24 cellular contexts compared by ENCODE assay signal in genomic region chr10:25552283-25552919, GRCh38.
"Had no signal": no experiment of that assay in that cellular context is flagged by ENCODE, and none has a peak within 500 bp of the region (broad histone marks: within the 10 kb centered on the region; RNA-seq: fewer than 3 reads in every experiment).

No MANE protein-coding gene starts in this region.

- H3K4me3 Mint-ChIP-seq: activated naive CD8-positive, alpha-beta T cell; central memory CD8-positive, alpha-beta T cell; dendritic cell treated with granulocyte-macrophage colony-stimulating factor and Interleukin-4, amounts not matched to agents 40 ng/mL and 50 ng/mL, for 4 days; memory B cell; naive thymus-derived CD8-positive, alpha-beta T cell; stimulated activated naive B cell treated with anti-CD40 and anti-IgM and Interleukin-4, amounts not matched to agents 10 μg/mL and 1 μg/mL and 100 μg/mL, for 72 hours had no signal

- H3K36me3 Mint-ChIP-seq: activated naive CD8-positive, alpha-beta T cell; memory B cell; naive thymus-derived CD8-positive, alpha-beta T cell; stimulated activated naive B cell treated with anti-CD40 and anti-IgM and Interleukin-4, amounts not matched to agents 10 μg/mL and 1 μg/mL and 100 μg/mL, for 72 hours had no signal

- H3K27me3 Mint-ChIP-seq: central memory CD8-positive, alpha-beta T cell; dendritic cell treated with granulocyte-macrophage colony-stimulating factor and Interleukin-4, amounts not matched to agents 40 ng/mL and 50 ng/mL, for 4 days had no signal

- ATAC-seq: activated CD4-positive, CD25-positive, alpha-beta regulatory T cell treated with anti-CD3 and anti-CD28 coated beads, Interleukin-2, amount 50 U/mL, for 24 hours; naive thymus-derived CD8-positive, alpha-beta T cell; stimulated activated naive B cell treated with anti-CD40 and anti-IgM and Interleukin-4, amounts not matched to agents 10 μg/mL and 1 μg/mL and 100 μg/mL, for 72 hours; upper lobe of right lung had no signal

- H3K4me1 Mint-ChIP-seq: central memory CD8-positive, alpha-beta T cell; memory B cell; naive thymus-derived CD8-positive, alpha-beta T cell; stimulated activated naive B cell treated with anti-CD40 and anti-IgM and Interleukin-4, amounts not matched to agents 10 μg/mL and 1 μg/mL and 100 μg/mL, for 72 hours had no signal

- DNase-seq: activated CD4-positive, alpha-beta T cell treated with anti-CD3 and anti-CD28 coated beads for 48 hours; activated CD4-positive, alpha-beta T cell treated with anti-CD3 and anti-CD28 coated beads, Interleukin-2, amount 50 U/mL, for 48 hours; activated CD8-positive, alpha-beta memory T cell treated with anti-CD3 and anti-CD28 coated beads for 24 hours; activated effector memory CD4-positive, alpha-beta T cell treated with Interleukin-2 at 50 U/mL for 16 hours; activated naive CD4-positive, alpha-beta T cell treated with Interleukin-2 at 50 U/mL for 16 hours; hippocampal formation; kidney; naive thymus-derived CD8-positive, alpha-beta T cell; retina; sigmoid colon; stimulated activated CD4-positive, alpha-beta T cell treated with anti-CD3 and anti-CD28 coated beads, Interleukin-15, amount 100 ng/mL, for 24 hours; stimulated activated CD4-positive, alpha-beta T cell treated with anti-CD3 and anti-CD28 coated beads, Interleukin-2, amount 100 ng/mL, for 24 hours; stimulated activated naive B cell treated with anti-CD40 and anti-IgM and Interleukin-4, amounts not matched to agents 10 μg/mL and 1 μg/mL and 100 μg/mL, for 72 hours; tibial artery; upper lobe of right lung; WERI-Rb-1 had no signal

- H3K9me3 ChIP-seq: ascending aorta, breast epithelium, sigmoid colon, suprapubic skin, tibial artery, upper lobe of right lung had no signal

- H3K27ac ChIP-seq: ascending aorta, breast epithelium, sigmoid colon, suprapubic skin, tibial artery, upper lobe of right lung, WERI-Rb-1 had no signal

- H3K27ac Mint-ChIP-seq: activated naive CD8-positive, alpha-beta T cell; dendritic cell treated with granulocyte-macrophage colony-stimulating factor and Interleukin-4, amounts not matched to agents 40 ng/mL and 50 ng/mL, for 4 days; memory B cell; naive thymus-derived CD8-positive, alpha-beta T cell; stimulated activated naive B cell treated with anti-CD40 and anti-IgM and Interleukin-4, amounts not matched to agents 10 μg/mL and 1 μg/mL and 100 μg/mL, for 72 hours had no signal

- H3K36me3 ChIP-seq: ascending aorta, breast epithelium, sigmoid colon, suprapubic skin, tibial artery, upper lobe of right lung, WERI-Rb-1 had no signal

- H3K27me3 ChIP-seq: ascending aorta, breast epithelium, sigmoid colon, suprapubic skin, tibial artery, upper lobe of right lung had no signal

- H3K4me3 ChIP-seq: ascending aorta, breast epithelium, sigmoid colon, suprapubic skin, tibial artery, upper lobe of right lung had no signal

- H3K4me1 ChIP-seq: ascending aorta, breast epithelium, sigmoid colon, suprapubic skin, tibial artery, upper lobe of right lung had no signal

- H3K9me3 Mint-ChIP-seq: dendritic cell treated with granulocyte-macrophage colony-stimulating factor and Interleukin-4, amounts not matched to agents 40 ng/mL and 50 ng/mL, for 4 days; stimulated activated naive B cell treated with anti-CD40 and anti-IgM and Interleukin-4, amounts not matched to agents 10 μg/mL and 1 μg/mL and 100 μg/mL, for 72 hours had no signal
